In the genomic region with DNA sequence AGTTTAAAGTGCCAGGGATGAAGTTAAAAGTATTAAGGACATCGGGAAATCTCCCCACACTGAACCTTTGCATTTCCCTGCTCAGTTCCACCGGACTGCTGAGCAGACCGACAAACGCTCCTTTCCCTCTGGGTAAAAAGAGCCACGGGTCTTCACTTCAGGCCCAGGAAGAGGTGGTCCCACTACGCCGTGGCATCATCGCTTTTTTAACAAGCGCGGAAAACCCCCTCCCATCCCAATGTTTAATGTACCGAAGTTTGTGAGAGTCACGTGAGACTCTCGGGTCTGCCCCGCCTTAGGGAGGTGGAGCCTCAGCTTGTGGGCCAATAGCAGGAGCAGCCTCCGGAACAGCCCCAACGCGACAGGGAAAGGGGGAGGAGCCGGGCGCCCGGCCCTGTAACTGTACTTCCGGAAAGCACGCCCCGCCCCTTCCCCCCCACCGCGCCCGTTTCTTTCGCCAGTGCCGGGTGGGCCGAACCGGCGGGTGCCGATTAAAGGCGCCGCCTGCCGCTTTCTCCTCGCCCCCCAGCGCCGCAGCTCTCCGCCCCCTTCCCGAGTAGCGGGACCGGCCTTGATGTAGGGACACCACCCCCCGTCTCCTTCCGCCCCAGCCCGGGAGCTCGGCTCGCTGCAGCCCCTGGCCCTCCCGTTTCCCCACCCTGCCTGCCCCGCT, we compare ENCODE assay signal across 8 cellular contexts. TPM values are rescaled to one million over a fixed set of nuclear protein-coding genes. Genes with fewer than 3 reads are reported as not detected.
DNase-seq lines count a peak whose midpoint lies in the region; ATAC-seq and TF ChIP-seq lines count a peak whose summit lies in the region.

No MANE protein-coding gene starts in this region.

- peak overlapping the region; percentile 99 for H3K18ac ChIP-seq in neuronal stem cell (ENCODE audit: low read length)

- WGBS in gastroesophageal sphincter (ENCODE audit: low coverage in 1 of 2), 2 donors = 0% methylated on average over 6 of the region's 49 CpGs
- WGBS in neuronal stem cell (ENCODE audit: extremely low coverage in 2 of 2, insufficient read length in 2 of 2, insufficient replicate concordance in 1 of 2), 2 donors = no CpG with 5 or more reads among the region's 49 CpGs

- H3K9ac ChIP-seq in neuronal stem cell (ENCODE audit: low read depth, low read length, poor library complexity) (peak overlapping the region; percentile 94), subcutaneous abdominal adipose tissue (ENCODE audit: low read length in 5 of 5) (peak overlapping the region in 4 of 5 donors; percentile 56 to 92 (median 81))

- peak overlapping the region; percentile 17 for H4K8ac ChIP-seq in neuronal stem cell (ENCODE audit: low read depth, low read length)

- peak overlapping the region; percentile 88 for H3K27ac Mint-ChIP-seq in activated naive CD4-positive, alpha-beta T cell treated with anti-CD3 and anti-CD28 coated beads, Interleukin-2, amount 10 ng/mL, durations not matched to agents 7 days and 5 days

- TF ChIP-seq CTCF in HEK293 (tag by site-specific recombination; IDR thresholded peaks at IDR 0.05) = peak; percentile 21; the same call in 1 of the 2 replicates
- no peak for TF ChIP-seq CTCF in gastroesophageal sphincter (IDR thresholded peaks at IDR 0.05)

- H3K27ac ChIP-seq in HEK293 (ENCODE audit: extremely low read depth, low read depth, low read length) (peak overlapping the region; percentile 86), gastroesophageal sphincter (peak overlapping the region; percentile 97 to 99 (median 98)), neuronal stem cell (replicated peaks; ENCODE audit: low read length) (peak overlapping the region; percentile 97), subcutaneous abdominal adipose tissue (ENCODE audit: low read depth, low read length) (peak overlapping the region; percentile 99)

- peaks cover 15% of the 10 kb centered on the region for H3K27me3 Mint-ChIP-seq in activated naive CD4-positive, alpha-beta T cell treated with anti-CD3 and anti-CD28 coated beads, Interleukin-2, amount 10 ng/mL, durations not matched to agents 7 days and 5 days

- peak overlapping the region; percentile 95 for H2BK5ac ChIP-seq in neuronal stem cell (ENCODE audit: low read length)

- peak overlapping the region; percentile 75 for H2BK15ac ChIP-seq in neuronal stem cell (ENCODE audit: low read length)

- H4K91ac ChIP-seq in neuronal stem cell (ENCODE audit: low read depth, low read length, poor library complexity) = no peak overlapping the region

- CTCF ChIA-PET in HEK293 (lab: Yijun Ruan, JAX) = interaction anchor here (0.6 kb wide), 2 partner anchors 14 to 1624 kb away, joined by 4 to 5 read pairs; no protein-coding TSS in a partner anchor
- CTCF ChIA-PET in activated naive CD4-positive, alpha-beta T cell treated with anti-CD3 and anti-CD28 coated beads, Interleukin-2, amount 10 ng/mL, durations not matched to agents 7 days and 5 days (lab: Charles Lee) = interaction anchor here (0.6 to 1.3 kb wide), 2 partner anchors 10 to 139 kb away, joined by 3 read pairs; partner anchors contain the start of gene ACTR1A

- H3K23ac ChIP-seq in neuronal stem cell (ENCODE audit: low read depth, low read length, poor library complexity) = peak overlapping the region; percentile 96

- in situ Hi-C loops in SK-MEL-5 (cut with HindIII; ENCODE audit: low pct_unique_long_range_greater_than_20kb, low sequenced_read_pairs) = no loop called here

- H3K27me3 ChIP-seq in gastroesophageal sphincter (no peaks in the 10 kb centered on the region), neuronal stem cell (ENCODE audit: control insufficient read depth in 3 of 3, insufficient read depth in 3 of 3, low read depth in 1 of 3, low read length in 3 of 3) (no peaks in the 10 kb centered on the region), subcutaneous abdominal adipose tissue (ENCODE audit: control insufficient read depth in 5 of 5, insufficient read depth in 4 of 5, low read length in 5 of 5) (no peaks in the 10 kb centered on the region)

- ATAC-seq in gastroesophageal sphincter = peak; percentile 73

- peaks cover 10% of the 10 kb centered on the region for H3K36me3 Mint-ChIP-seq in activated naive CD4-positive, alpha-beta T cell treated with anti-CD3 and anti-CD28 coated beads, Interleukin-2, amount 10 ng/mL, durations not matched to agents 7 days and 5 days

- DNase-seq in GDM1 (lab: John Stamatoyannopoulos, UW) (peak; percentile 97), NAMALWA (ENCODE audit: low spot score) (peak; percentile 97), SK-MEL-5 (ENCODE audit: low read depth, low spot score) (peak; percentile 94), neuronal stem cell (ENCODE audit: low spot score) (peak; percentile 92)
- DNase-seq in activated naive CD4-positive, alpha-beta T cell treated with anti-CD3 and anti-CD28 coated beads, Interleukin-2, amount 10 ng/mL, durations not matched to agents 7 days and 5 days = peak; percentile 99

- H3K4me1 ChIP-seq in HEK293 (ENCODE audit: control insufficient read depth, insufficient read depth, low read length) = peaks cover 6% of the 10 kb centered on the region
- H3K4me1 ChIP-seq in gastroesophageal sphincter = peaks cover 0 to 23% (median 1%) of the 10 kb centered on the region in 3 donors
- H3K4me1 ChIP-seq in neuronal stem cell (ENCODE audit: control insufficient read depth in 2 of 2, insufficient read depth in 1 of 2, low read depth in 1 of 2, low read length in 2 of 2) = peaks cover 8 to 13% of the 10 kb centered on the region in 2 donors
- H3K4me1 ChIP-seq in subcutaneous abdominal adipose tissue (ENCODE audit: control insufficient read depth in 5 of 5, insufficient read depth in 5 of 5, low read length in 5 of 5) = peaks cover 0 to 33% (median 19%) of the 10 kb centered on the region in 5 donors

- H3K79me1 ChIP-seq in neuronal stem cell (ENCODE audit: low read depth, low read length) = peaks cover 15% of the 10 kb centered on the region

- POLR2A ChIA-PET in HEK293 (lab: Yijun Ruan, JAX) = interaction anchor here (0.6 to 2.1 kb wide), 13 partner anchors 9 to 719 kb away, joined by 3 to 18 read pairs (median 3); partner anchors contain the start of genes ARL3, SFXN2 and SUFU

- H3K9me3 ChIP-seq in HEK293 (ENCODE audit: control insufficient read depth, insufficient read depth, low read depth, low read length) (no peaks in the 10 kb centered on the region), gastroesophageal sphincter (no peaks in the 10 kb centered on the region), neuronal stem cell (replicated peaks in 1 of 2; ENCODE audit: control insufficient read depth in 2 of 2, insufficient read depth in 1 of 2, low read depth in 1 of 2, low read length in 2 of 2) (no peaks in the 10 kb centered on the region), subcutaneous abdominal adipose tissue (ENCODE audit: control insufficient read depth in 5 of 5, low read length in 5 of 5) (no peaks in the 10 kb centered on the region)

- no peak overlapping the region for H3K4ac ChIP-seq in neuronal stem cell (ENCODE audit: low read length)

- peak overlapping the region; percentile 72 for H2BK120ac ChIP-seq in neuronal stem cell (ENCODE audit: low read depth, low read length)

- H3K4me3 ChIP-seq in HEK293 (ENCODE audit: low read depth, low read length) (peak overlapping the region; percentile 69), gastroesophageal sphincter (peak overlapping the region; percentile 50 to 69), neuronal stem cell (ENCODE audit: low read length in 2 of 2) (peak overlapping the region; percentile 90 to 93), subcutaneous abdominal adipose tissue (ENCODE audit: low read depth in 1 of 5, low read length in 5 of 5) (peak overlapping the region; percentile 74 to 99 (median 83))

- peaks cover 28% of the 10 kb centered on the region for H3K4me1 Mint-ChIP-seq in activated naive CD4-positive, alpha-beta T cell treated with anti-CD3 and anti-CD28 coated beads, Interleukin-2, amount 10 ng/mL, durations not matched to agents 7 days and 5 days

- H2AK5ac ChIP-seq in neuronal stem cell (ENCODE audit: low read depth, low read length) = peak overlapping the region; percentile 94

- peak overlapping the region; percentile 81 for H2AFZ ChIP-seq in neuronal stem cell (ENCODE audit: low read length)

- peak overlapping the region; percentile 73 for H2BK12ac ChIP-seq in neuronal stem cell (ENCODE audit: low read length)

- peak; percentile 89 for TF ChIP-seq POLR2A in gastroesophageal sphincter (IDR thresholded peaks at IDR 0.05)

- no peaks in the 10 kb centered on the region for H3K9me3 Mint-ChIP-seq in activated naive CD4-positive, alpha-beta T cell treated with anti-CD3 and anti-CD28 coated beads, Interleukin-2, amount 10 ng/mL, durations not matched to agents 7 days and 5 days

- H3K4me3 Mint-ChIP-seq in activated naive CD4-positive, alpha-beta T cell treated with anti-CD3 and anti-CD28 coated beads, Interleukin-2, amount 10 ng/mL, durations not matched to agents 7 days and 5 days = peak overlapping the region; percentile 85

- H3K4me2 ChIP-seq in neuronal stem cell (ENCODE audit: insufficient read depth, low read length, poor library complexity, severe bottlenecking) = peak overlapping the region; percentile 81

- TF ChIP-seq EP300 in gastroesophageal sphincter (IDR thresholded peaks at IDR 0.05) = no peak

- H3K36me3 ChIP-seq in HEK293 (ENCODE audit: control insufficient read depth in 2 of 2, insufficient read depth in 1 of 2, low read length in 2 of 2) (peaks cover 0 to 2% of the 10 kb centered on the region in 2 experiments; a peak in 1 of 3 replicates), gastroesophageal sphincter (no peaks in the 10 kb centered on the region), neuronal stem cell (replicated peaks in 1 of 2; ENCODE audit: control insufficient read depth in 2 of 2, insufficient read depth in 2 of 2, low read length in 2 of 2) (peaks cover 0 to 7% of the 10 kb centered on the region in 2 donors), subcutaneous abdominal adipose tissue (ENCODE audit: control insufficient read depth in 5 of 5, insufficient read depth in 5 of 5, low read length in 5 of 5) (no peaks in the 10 kb centered on the region)

- H3K14ac ChIP-seq in neuronal stem cell (ENCODE audit: low read length) = peak overlapping the region; percentile 63

TF ChIP-seq in HEK293, 187 proteins besides CTCF, POLR2A, EP300 and RAD21 (continues in another document):
- TF ChIP-seq ZNF24 (tag by site-specific recombination; IDR thresholded peaks at IDR 0.05) (no peak), SP3 (tag by site-specific recombination; IDR thresholded peaks at IDR 0.05) (peak; percentile 98)

RNA-seq across cellular contexts. Expression of gene TRIM8, which starts 2.3 kb away (rescaled TPM):
- total RNA-seq in SK-MEL-5 (2014; rRNA removed; shearing (Covaris generic)) = 11.7 and 21.6 TPM in 2 replicates
- polyA plus RNA-seq in SK-MEL-5 (2015; cell fraction: cytosol; rRNA removed) = 40.8 and 42.8 TPM in 2 replicates
- polyA plus RNA-seq in SK-MEL-5 (2015; cell fraction: nucleus; rRNA removed) = 13.8 and 15.5 TPM in 2 replicates
- 100 to 1,000 TPM in 3 of 4 donors, 10 to 100 TPM in 1; 96.7 to 171 (median 131) TPM for total RNA-seq in gastroesophageal sphincter
- 33.0 TPM for polyA plus RNA-seq in neuronal stem cell (2013, experiment 1 of 2)
- 34.2 TPM for polyA plus RNA-seq in neuronal stem cell (2013, experiment 2 of 2)

Comparison
In these comparisons a context has a peak if more than half of its experiments do, and no peak if none do; other contexts are left out.
1. Peak in every context shown above with its lines: DNase-seq, ATAC-seq, H3K4me3 ChIP-seq and H3K27ac ChIP-seq.